24 cellular contexts compared by ENCODE assay signal in genomic region chr10:71221586-71222202, GRCh38. TPM values are rescaled to one million over a fixed set of nuclear protein-coding genes. Genes with fewer than 3 reads are reported as not detected.
DNase-seq lines count a peak whose midpoint lies in the region; ATAC-seq, FAIRE-seq and TF ChIP-seq lines count a peak whose summit lies in the region.
"Had no signal": no experiment of that assay in that cellular context is flagged by ENCODE, and none has a peak within 500 bp of the region (broad histone marks: within the 10 kb centered on the region; RNA-seq: fewer than 3 reads in every experiment).

No MANE protein-coding gene starts in this region.

- no peak overlapping the region for H2AFZ ChIP-seq in K562 (ENCODE audit: low read depth, low read length)

- no peak for TF ChIP-seq RAD21 in K562 (CRISPR knock-in tag; conservative IDR thresholded peaks at IDR 0.05 in 1 of 2, IDR thresholded peaks at IDR 0.05 in 1 of 2)

- TF ChIP-seq POLR2A in K562 (conservative IDR thresholded peaks at IDR 0.05) = no peak

- intact Hi-C loops in K562 (cut with micrococcal nuclease) (no loop called here), sciatic nerve (cut with DNase I) (no loop called here)

- 40% methylated on average over 5 of the region's 5 CpGs for WGBS in K562 (ENCODE audit: insufficient coverage, low coverage, missing lambda C conversion rate)

- peaks cover 0 to 20% of the 10 kb centered on the region in 2 experiments; a peak in 3 of 5 replicates for H3K27me3 ChIP-seq in K562 (ENCODE audit: control insufficient read depth in 2 of 2, insufficient read depth in 2 of 2, low read length in 2 of 2)

- H3K79me2 ChIP-seq in K562 (ENCODE audit: control insufficient read depth, insufficient read depth, low read length) = no peaks in the 10 kb centered on the region

- BruUV-seq in K562 (replicated peaks; lab: Mats Ljungman, UMichigan) = no TSS peak

- H3K9me3 ChIP-seq in HEK293 (ENCODE audit: control insufficient read depth, insufficient read depth, low read depth, low read length) = no peaks in the 10 kb centered on the region
- no peaks in the 10 kb centered on the region for H3K9me3 ChIP-seq in K562 (replicated peaks; ENCODE audit: control insufficient read depth, insufficient read depth, low read depth, low read length)
- H3K9me3 ChIP-seq: heart right ventricle had no signal

- H3K4me2 ChIP-seq in K562 (ENCODE audit: insufficient read depth, low read length) = no peak overlapping the region

- no peaks in the 10 kb centered on the region for H3K9me1 ChIP-seq in K562 (ENCODE audit: control insufficient read depth, insufficient read depth, low read length)

- TF ChIP-seq CTCF in HEK293 (tag by site-specific recombination; IDR thresholded peaks at IDR 0.05) (no peak), K562 (IDR thresholded peaks at IDR 0.05 in 2 of 3, conservative IDR thresholded peaks at IDR 0.05 in 1 of 3; ENCODE audit: insufficient read depth in 2 of 3, low read depth in 1 of 3, low read length in 3 of 3) (no peak)

- H4K20me1 ChIP-seq in K562 (replicated peaks; ENCODE audit: control insufficient read depth, insufficient read depth, low read length) = peaks cover 35% of the 10 kb centered on the region

- DNase-seq in K562 (ENCODE audit: extremely low read depth in 1 of 4, low spot score in 3 of 4) = no peak
- peak; percentile 36 for DNase-seq in islet precursor cell
- peak; percentile 17 for DNase-seq in sciatic nerve (ENCODE audit: low spot score)
- no peak for DNase-seq in caudate nucleus (lab: John Stamatoyannopoulos, UW)
- DNase-seq in AG20443 (ENCODE audit: low spot score) = no peak
- DNase-seq in activated CD4-positive, alpha-beta T cell treated with anti-CD3 and anti-CD28 coated beads, Interleukin-2, amount 50 U/mL, for 4 hours = no peak
- DNase-seq: activated CD4-positive, alpha-beta memory T cell treated with anti-CD3 and anti-CD28 coated beads, Interleukin-2, amount 10 ng/mL, durations not matched to agents 7 days and 5 days; activated naive CD4-positive, alpha-beta T cell treated with anti-CD3 and anti-CD28 coated beads for 36 hours; activated T-cell treated with anti-CD3 and anti-CD28 coated beads, Interleukin-2, amount 50 U/mL, for 4 hours; amygdala; CD8-positive, alpha-beta T cell; GDM1; heart right ventricle; immature natural killer cell; KBM-7; left ventricle myocardium superior; NCI-H1694 treated with DMSO at 0.1 percent for 48 hours; NCI-H774; stimulated activated CD4-positive, alpha-beta T cell treated with anti-CD3 and anti-CD28 coated beads, Interleukin-1b, Interleukin-23, amount 100 ng/mL, for 48 hours; stimulated activated naive B cell treated with anti-CD40 and anti-IgM and Interleukin-4, amounts not matched to agents 10 μg/mL and 1 μg/mL and 100 μg/mL, for 72 hours; T-helper 17 cell had no signal

- CTCF ChIA-PET in HEK293 (lab: Yijun Ruan, JAX) (interaction anchor here (0.5 to 1.4 kb wide), 4 partner anchors 9 to 369 kb away, joined by 3 to 6 read pairs (median 3); no protein-coding TSS in a partner anchor), K562 (lab: Yijun Ruan, JAX; ENCODE audit: low intra/inter-chr PET ratio) (no interaction called here)

- H3K36me3 ChIP-seq in HEK293 (ENCODE audit: control insufficient read depth in 2 of 2, insufficient read depth in 1 of 2, low read length in 2 of 2) (peaks cover 0 to 21% of the 10 kb centered on the region in 2 experiments; a peak in 1 of 3 replicates), K562 (ENCODE audit: control insufficient read depth, insufficient read depth, low read length) (no peaks in the 10 kb centered on the region)
- H3K36me3 ChIP-seq: WERI-Rb-1 had no signal

- H3K9ac ChIP-seq in K562 (ENCODE audit: insufficient read depth in 1 of 2, low read depth in 2 of 2, low read length in 2 of 2) = no peak overlapping the region

- no peak overlapping the region for H3K4me3 ChIP-seq in HEK293 (ENCODE audit: low read depth, low read length)
- no peak overlapping the region for H3K4me3 ChIP-seq in K562
- H3K4me3 ChIP-seq: heart right ventricle had no signal

- in situ Hi-C loops in K562 (cut with MboI) = no loop called here

- POLR2A ChIA-PET in HEK293 (lab: Yijun Ruan, JAX) = interaction anchor here (1.1 kb wide), 1 partner anchor 10 kb away, joined by 3 read pairs; no protein-coding TSS in a partner anchor
- POLR2A ChIA-PET in K562 (lab: Yijun Ruan, JAX) = interaction anchor here (0.8 to 1.6 kb wide), 6 partner anchors 11 to 63 kb away, joined by 3 to 5 read pairs (median 4); no protein-coding TSS in a partner anchor

- H3K4me1 ChIP-seq in HEK293 (ENCODE audit: control insufficient read depth, insufficient read depth, low read length) (peaks cover 6% of the 10 kb centered on the region), K562 (replicated peaks in 1 of 2; ENCODE audit: control insufficient read depth in 2 of 2, insufficient read depth in 2 of 2, low read length in 2 of 2) (peaks cover 13 to 19% of the 10 kb centered on the region in 2 experiments)

- ATAC-seq in K562 = no peak
- no peak for ATAC-seq in sciatic nerve
- no peak for ATAC-seq in HG03139 (IDR thresholded peaks at IDR 0.05; ENCODE audit: unreplicated experiment)
- ATAC-seq: activated T-cell treated with anti-CD3 and anti-CD28 coated beads, Interleukin-2, amount 50 U/mL, for 4 hours; CD8-positive, alpha-beta T cell; heart right ventricle; left ventricle myocardium superior; stimulated activated naive B cell treated with anti-CD40 and anti-IgM and Interleukin-4, amounts not matched to agents 10 μg/mL and 1 μg/mL and 100 μg/mL, for 72 hours; T-helper 17 cell had no signal

- H3K27ac ChIP-seq in HEK293 (ENCODE audit: extremely low read depth, low read depth, low read length) (no peak overlapping the region), K562 (ENCODE audit: extremely low read depth, low read depth, low read length) (no peak overlapping the region), caudate nucleus (ENCODE audit: low read depth, low read length) (no peak overlapping the region)
- H3K27ac ChIP-seq: heart right ventricle had no signal

- no peak for TF ChIP-seq EP300 in K562 (IDR thresholded peaks at IDR 0.05; ENCODE audit: low read length)

- no peak for FAIRE-seq in K562 (lab: Jason Lieb, UNC)

TF ChIP-seq in HEK293, 187 proteins besides CTCF, POLR2A, EP300 and RAD21 (continues in another document):
- TF ChIP-seq GLIS2 (tag by site-specific recombination; IDR thresholded peaks at IDR 0.05) (no peak), ZNF148 (tag by site-specific recombination; IDR thresholded peaks at IDR 0.05; ENCODE audit: borderline replicate concordance) (no peak)

TF ChIP-seq in K562, 482 proteins besides CTCF, POLR2A, EP300 and RAD21 (continues in another document):
- peak; percentile 76; the same call in 1 of the 2 replicates for TF ChIP-seq CBX1 (IDR thresholded peaks at IDR 0.05; ENCODE audit: low read depth)
- no peak for TF ChIP-seq IRF2 (CRISPR knock-in tag; IDR thresholded peaks at IDR 0.05)
- no peak for TF ChIP-seq SETDB1 (IDR thresholded peaks at IDR 0.05; ENCODE audit: low read length)
- peak in 1 of 2 experiments; percentile 46; a peak in 1 of 4 replicates for TF ChIP-seq RCOR1 (IDR thresholded peaks at IDR 0.05; ENCODE audit: borderline replicate concordance in 1 of 2, low read depth in 2 of 2, low read length in 2 of 2)
- peak; percentile 11; the same call in 1 of the 2 replicates for TF ChIP-seq ATF4 (CRISPR knock-in tag; IDR thresholded peaks at IDR 0.05)
- TF ChIP-seq HDAC2 (IDR thresholded peaks at IDR 0.05) = peak; percentile 40; the same call in 1 of the 2 replicates
- TF ChIP-seq HBP1 (CRISPR knock-in tag; IDR thresholded peaks at IDR 0.05) = no peak
- peak; percentile 96 for TF ChIP-seq RBM25 (IDR thresholded peaks at IDR 0.05; ENCODE audit: low read depth, low read length, severe bottlenecking)
- TF ChIP-seq ZSCAN32 (CRISPR knock-in tag; IDR thresholded peaks at IDR 0.05) = 0 out of 2 replicates have a peak, but pooled peaks have one; percentile 26
- TF ChIP-seq ADNP (tag; IDR thresholded peaks at IDR 0.05) = peak; percentile 62
- no peak for TF ChIP-seq PRMT5 (CRISPR knock-in tag; IDR thresholded peaks at IDR 0.05)
- TF ChIP-seq TEAD2 (tag; IDR thresholded peaks at IDR 0.05) = no peak

RNA-seq across cellular contexts. Expression of gene UNC5B, which starts 9.3 kb away (rescaled TPM):
- total RNA-seq in K562 (2011; cell fraction: chromatin; rRNA removed; ENCODE audit: low replicate concordance) = 1.5 and 4.5 TPM in 2 replicates
- 3.7 and 5.2 TPM in 2 replicates for total RNA-seq in K562 (2011; cell fraction: nucleolus; rRNA removed)
- total RNA-seq in K562 (2011; cell fraction: nucleoplasm; rRNA removed) = 3.3 and 3.7 TPM in 2 replicates
- total RNA-seq in K562 (2014; rRNA removed) = 5.0 and 6.5 TPM in 2 replicates
- 1.7 and 2.1 TPM in 2 replicates for total RNA-seq in K562 (2014; rRNA removed; fragmentation: Illumina TruSeq; extraction: Trizol)
- total RNA-seq in K562 (2015; rRNA removed; fragmentation: Illumina TruSeq; extraction: Trizol) = 2.0 and 2.5 TPM in 2 replicates
- total RNA-seq in K562 (2021) = 7.6 and 8.4 TPM in 2 replicates
- 1.1 and 1.9 TPM in 2 replicates for polyA plus RNA-seq in K562 (2011; rRNA removed)
- 1.7 and 2.5 TPM in 2 replicates for polyA plus RNA-seq in K562 (2011; cell fraction: cytosol; rRNA removed)
- 4.6 and 5.8 TPM in 2 replicates for polyA plus RNA-seq in K562 (2011; cell fraction: nucleus; rRNA removed)
- 7.0 and 71.7 TPM in 2 replicates for polyA plus RNA-seq in K562 (2012)
- 5.4 and 7.2 TPM in 2 replicates for polyA plus RNA-seq in K562 (2014; fragmentation: Illumina TruSeq; extraction: Trizol)
- polyA plus RNA-seq in K562 (2014; fragmentation: Nextera tagmentation; extraction: Ambion mirVana) = under 1 TPM; 0.10 to 0.11 TPM
- polyA plus RNA-seq in K562 (2014; rRNA removed) = 5.7 TPM in 2 replicates
- 0.57 and 0.95 TPM in 2 replicates for polyA minus RNA-seq in K562 (2011; rRNA and poly(A)+ RNA removed)
- 1.2 and 1.5 TPM in 2 replicates for polyA minus RNA-seq in K562 (2011; cell fraction: cytosol; rRNA and poly(A)+ RNA removed)
- polyA minus RNA-seq in K562 (2011; cell fraction: nucleus; rRNA and poly(A)+ RNA removed) = 1.1 and 1.3 TPM in 2 replicates
- 4.1 TPM for total RNA-seq in sciatic nerve
- total RNA-seq: activated CD4-positive, alpha-beta memory T cell treated with anti-CD3 and anti-CD28 coated beads, Interleukin-2, amount 10 ng/mL, durations not matched to agents 7 days and 5 days; T-helper 17 cell had no signal

Comparison
In these comparisons a context has a peak if more than half of its experiments do, and no peak if none do; other contexts are left out.
1. DNase-seq: peak in islet precursor cell (single experiment) and sciatic nerve (single experiment); none in K562 (0 of 4), caudate nucleus (0 of 61), AG20443 (single experiment) and activated CD4-positive, alpha-beta T cell treated with anti-CD3 and anti-CD28 coated beads, Interleukin-2, amount 50 U/mL, for 4 hours (0 of 2).